1 cellular context compared by ENCODE assay signal in genomic region chr10:44933117-44933450, GRCh38.
TF ChIP-seq lines count a peak whose summit lies in the region.

No MANE protein-coding gene starts in this region.

TF ChIP-seq in GM12878, 131 proteins besides CTCF, POLR2A, EP300 and RAD21:
- no peak for TF ChIP-seq ZNF592 (IDR thresholded peaks at IDR 0.05)
- TF ChIP-seq ASH2L (IDR thresholded peaks at IDR 0.05; ENCODE audit: borderline replicate concordance, low read depth): no peak
- TF ChIP-seq IKZF1 (conservative IDR thresholded peaks at IDR 0.05): peak; percentile 5; the same call in 1 of the 2 replicates
- no peak for TF ChIP-seq SPI1 (IDR thresholded peaks at IDR 0.05; ENCODE audit: borderline replicate concordance, insufficient read depth, low read depth, low read length)
- 0 out of 2 replicates have a peak, but pooled peaks have one; percentile 17 for TF ChIP-seq WRNIP1 (IDR thresholded peaks at IDR 0.05; ENCODE audit: borderline replicate concordance, low read depth, low read length)
- TF ChIP-seq SMARCA5 (IDR thresholded peaks at IDR 0.05): 0 out of 2 replicates have a peak, but pooled peaks have one; percentile 1
- no peak for TF ChIP-seq CBFB (IDR thresholded peaks at IDR 0.05; ENCODE audit: low read depth)
TF ChIP-seq in GM12878: peak in this region for 3.
